Comparison of ENCODE assay signal across 8 cellular contexts in the genomic region with DNA sequence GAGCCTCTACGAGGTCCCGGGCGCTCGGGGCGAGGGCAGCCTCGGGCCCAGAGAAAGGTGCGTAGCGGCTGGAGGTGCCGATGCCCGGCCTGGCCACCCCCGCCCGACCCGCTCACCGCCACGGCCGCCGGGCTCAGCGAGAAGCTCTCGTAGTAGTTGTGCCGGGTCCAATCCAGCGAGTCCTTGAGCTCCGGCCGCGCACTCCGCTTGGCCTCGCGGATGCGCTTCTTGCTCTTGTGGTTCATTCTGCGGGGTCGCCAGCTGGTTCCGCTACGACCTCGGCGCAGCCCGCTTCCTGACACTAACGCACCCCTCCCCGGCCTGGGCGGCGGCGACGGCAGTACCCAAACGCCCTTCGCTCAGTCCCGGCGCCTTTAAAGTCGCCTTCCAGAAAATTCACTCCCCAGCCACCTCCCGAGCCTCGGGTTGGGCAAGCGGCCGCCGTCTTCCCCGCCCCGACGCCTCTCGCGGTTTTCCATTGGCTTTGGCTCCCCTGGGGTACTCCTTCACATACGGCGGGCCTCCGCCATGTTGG. TPM values are rescaled to one million over a fixed set of nuclear protein-coding genes. Genes with fewer than 3 reads are reported as not detected.
A peak's percentile ranks its signal among the peaks of the same experiment; 100 is the strongest.
DNase-seq lines count a peak whose midpoint lies in the region; ATAC-seq lines count a peak whose summit lies in the region.

TSS of gene JMJD6 (minus strand) at position 376 of the 535 bp plus-strand sequence. CDS start at position 245, 131 bp downstream.

- H3K36me3 ChIP-seq in CD4-positive, CD25-positive, alpha-beta regulatory T cell (ENCODE audit: control insufficient read depth, insufficient read depth, low read length) = peaks cover 32% of the 10 kb centered on the region
- H3K36me3 ChIP-seq in effector memory CD4-positive, alpha-beta T cell (ENCODE audit: control insufficient read depth, insufficient read depth, low read length) = peaks cover 33% of the 10 kb centered on the region

- H3K27me3 Mint-ChIP-seq in CD4-positive, CD25-positive, alpha-beta regulatory T cell = no peaks in the 10 kb centered on the region

- peak; percentile 83 to 86 for ATAC-seq in CD4-positive, CD25-positive, alpha-beta regulatory T cell (ENCODE audit: low read depth in 2 of 2)
- ATAC-seq in HG03378 (IDR thresholded peaks at IDR 0.05; ENCODE audit: unreplicated experiment) = peak; percentile 49

- peak within 1 kb of the TSS; percentile 98 to 99 (median 99) for H3K27ac Mint-ChIP-seq in CD4-positive, CD25-positive, alpha-beta regulatory T cell

- peak in 1 of 3 donors; percentile 98 for DNase-seq in CD4-positive, CD25-positive, alpha-beta regulatory T cell
- DNase-seq in GM19238 (ENCODE audit: insufficient read length, low spot score) (peak; percentile 89), NCI-H446 (lab: John Stamatoyannopoulos, UW) (peak; percentile 92 to 97), lung microvascular endothelial cell (ENCODE audit: low read depth in 2 of 2) (peak; percentile 91 to 96)
- DNase-seq in activated CD4-positive, alpha-beta T cell treated with anti-CD3 and anti-CD28 coated beads for 4 hours = peak; percentile 90 to 94
- DNase-seq in effector memory CD4-positive, alpha-beta T cell = no peak
- DNase-seq in stimulated activated CD4-positive, alpha-beta T cell treated with anti-CD3 and anti-CD28 coated beads, TNF-alpha, amount 100 ng/mL, for 4 hours (ENCODE audit: low read depth in 3 of 3) = peak; percentile 85 to 90 (median 85)

- H3K27me3 ChIP-seq in CD4-positive, CD25-positive, alpha-beta regulatory T cell (ENCODE audit: control insufficient read depth, insufficient read depth, low read length) = no peaks in the 10 kb centered on the region
- H3K27me3 ChIP-seq in effector memory CD4-positive, alpha-beta T cell (replicated peaks; ENCODE audit: control insufficient read depth, insufficient read depth, low read length, poor library complexity, severe bottlenecking) = no peaks in the 10 kb centered on the region

- peaks cover 0 to 4% (median 0%) of the 10 kb centered on the region in 7 donors for H3K9me3 Mint-ChIP-seq in CD4-positive, CD25-positive, alpha-beta regulatory T cell

- H3K4me3 Mint-ChIP-seq in CD4-positive, CD25-positive, alpha-beta regulatory T cell = peak within 1 kb of the TSS; percentile 98 to 100 (median 99)

- peak within 1 kb of the TSS; percentile 89 for H3K4me3 ChIP-seq in CD4-positive, CD25-positive, alpha-beta regulatory T cell (ENCODE audit: low read depth, low read length)
- peak within 1 kb of the TSS; percentile 94 for H3K4me3 ChIP-seq in effector memory CD4-positive, alpha-beta T cell (ENCODE audit: insufficient read depth, low read depth, low read length, poor library complexity, severe bottlenecking)

- H3K4me1 ChIP-seq in CD4-positive, CD25-positive, alpha-beta regulatory T cell (ENCODE audit: control insufficient read depth, insufficient read depth, low read length, poor library complexity, severe bottlenecking) = peaks cover 53% of the 10 kb centered on the region
- peaks cover 34% of the 10 kb centered on the region for H3K4me1 ChIP-seq in effector memory CD4-positive, alpha-beta T cell (ENCODE audit: control insufficient read depth, insufficient read depth, low read length, poor library complexity, severe bottlenecking)

- no peaks in the 10 kb centered on the region for H3K9me3 ChIP-seq in CD4-positive, CD25-positive, alpha-beta regulatory T cell (ENCODE audit: control insufficient read depth in 2 of 2, low read length in 2 of 2)
- no peaks in the 10 kb centered on the region for H3K9me3 ChIP-seq in effector memory CD4-positive, alpha-beta T cell (ENCODE audit: control insufficient read depth, low read length)

- H3K4me1 Mint-ChIP-seq in CD4-positive, CD25-positive, alpha-beta regulatory T cell = peaks cover 17 to 81% (median 46%) of the 10 kb centered on the region in 4 donors

- peaks cover 27% of the 10 kb centered on the region for H3K36me3 Mint-ChIP-seq in CD4-positive, CD25-positive, alpha-beta regulatory T cell

- H3K27ac ChIP-seq in CD4-positive, CD25-positive, alpha-beta regulatory T cell (ENCODE audit: insufficient read depth, low read length, poor library complexity, severe bottlenecking) = peak within 1 kb of the TSS; percentile 99
- H3K27ac ChIP-seq in effector memory CD4-positive, alpha-beta T cell (ENCODE audit: insufficient read depth, low read length, poor library complexity, severe bottlenecking) = peak within 1 kb of the TSS; percentile 95

RNA-seq across cellular contexts. Expression of gene JMJD6, which starts in this region (rescaled TPM):
- 124 TPM for total RNA-seq in CD4-positive, CD25-positive, alpha-beta regulatory T cell
- polyA plus RNA-seq in CD4-positive, CD25-positive, alpha-beta regulatory T cell = 10 to 100 TPM; 21.0 to 38.3 (median 33.6) TPM
- 10.5 and 15.1 TPM in 2 replicates for total RNA-seq in lung microvascular endothelial cell

Comparison
In these comparisons a context has a peak if more than half of its experiments do, and no peak if none do; other contexts are left out.
1. DNase-seq: peak in GM19238 (single experiment), NCI-H446 (2 of 2), activated CD4-positive, alpha-beta T cell treated with anti-CD3 and anti-CD28 coated beads for 4 hours (2 of 2), lung microvascular endothelial cell (2 of 2) and stimulated activated CD4-positive, alpha-beta T cell treated with anti-CD3 and anti-CD28 coated beads, TNF-alpha, amount 100 ng/mL, for 4 hours (3 of 3); none in effector memory CD4-positive, alpha-beta T cell (0 of 3).